In genomic region chr2:238242731-238243495, GRCh38 we compare ENCODE assay signal across 11 cellular contexts. TPM values are rescaled to one million over a fixed set of nuclear protein-coding genes. Genes with fewer than 3 reads are reported as not detected.
DNase-seq lines count a peak whose midpoint lies in the region; ATAC-seq and TF ChIP-seq lines count a peak whose summit lies in the region.
"Had no signal": no experiment of that assay in that cellular context is flagged by ENCODE, and none has a peak within 500 bp of the region (broad histone marks: within the 10 kb centered on the region; RNA-seq: fewer than 3 reads in every experiment).

No MANE protein-coding gene starts in this region.

- no peaks in the 10 kb centered on the region for H3K27me3 Mint-ChIP-seq in brain

- peaks cover 46% of the 10 kb centered on the region for H3K4me1 Mint-ChIP-seq in brain

- peak; percentile 43 for DNase-seq in NCI-H2029 (lab: John Stamatoyannopoulos, UW)
- DNase-seq in mucosa of descending colon = peak in 1 of 3 donors; percentile 50
- DNase-seq in activated CD4-positive, CD25-positive, alpha-beta regulatory T cell treated with anti-CD3 and anti-CD28 coated beads, Interleukin-2, amount 50 U/mL, for 72 hours = no peak
- DNase-seq in Kasumi-1 (lab: John Stamatoyannopoulos, UW) = no peak

- H3K36me3 ChIP-seq in mucosa of descending colon (ENCODE audit: low read depth) = peaks cover 5% of the 10 kb centered on the region

- TF ChIP-seq CTCF in C4-2B (conservative IDR thresholded peaks at IDR 0.05) (no peak), brain (conservative IDR thresholded peaks at IDR 0.05) (no peak), mucosa of descending colon (IDR thresholded peaks at IDR 0.05) (no peak)

- peaks cover 28% of the 10 kb centered on the region for H3K4me1 ChIP-seq in mucosa of descending colon (ENCODE audit: low read depth)

- H3K9me3 Mint-ChIP-seq in brain = peaks cover 0 to 2% (median 0%) of the 10 kb centered on the region in 5 experiments
- H3K9me3 Mint-ChIP-seq: activated T-helper 2 cell treated with anti-CD3 and anti-CD28 coated beads, Interferon-gamma antibody, Interleukin-2, Interleukin-4, amounts not matched to agents 10 μg/mL and 5 μg/mL and 100 μg/mL, durations not matched to agents 14 hours and 24 hours and 36 hours; WTC11 had no signal

- no peak overlapping the region for H3K4me3 ChIP-seq in mucosa of descending colon
- H3K4me3 ChIP-seq: Peyer's patch had no signal

- H3K27ac Mint-ChIP-seq in brain = peak overlapping the region; percentile 45 to 94 (median 89)
- H3K27ac Mint-ChIP-seq: activated T-helper 2 cell treated with anti-CD3 and anti-CD28 coated beads, Interferon-gamma antibody, Interleukin-2, Interleukin-4, amounts not matched to agents 10 μg/mL and 5 μg/mL and 100 μg/mL, durations not matched to agents 14 hours and 24 hours and 36 hours; WTC11 had no signal

- intact Hi-C loops in mucosa of descending colon (cut with DNase I, micrococcal nuclease) = no loop called here

- H3K9me3 ChIP-seq in mucosa of descending colon = no peaks in the 10 kb centered on the region

- peak overlapping the region in 3 of 5 experiments; percentile 23 to 71 (median 68) for H3K4me3 Mint-ChIP-seq in brain

- ATAC-seq in mucosa of descending colon (peak; percentile 35), GM18868 (IDR thresholded peaks at IDR 0.05; ENCODE audit: unreplicated experiment) (no peak), HG02798 (IDR thresholded peaks at IDR 0.05; ENCODE audit: poor library complexity, unreplicated experiment) (no peak)
- ATAC-seq: WTC11 had no signal

- peaks cover 33% of the 10 kb centered on the region for H3K36me3 Mint-ChIP-seq in brain

- peak overlapping the region; percentile 91 for H3K27ac ChIP-seq in C4-2B

RNA-seq across cellular contexts. Expression of gene HES6, which starts 3.1 kb away (rescaled TPM):
- 572 TPM for polyA plus RNA-seq in brain (ENCODE audit: insufficient read depth, low read depth, low replicate concordance)
- total RNA-seq in mucosa of descending colon = 10 to 100 TPM; 21.9 to 63.5 (median 25.7) TPM

RNA-seq across cellular contexts. Expression of gene ILKAP, which starts 39.4 kb away (rescaled TPM):
- polyA plus RNA-seq in brain (ENCODE audit: insufficient read depth, low read depth, low replicate concordance) = 41.2 TPM
- total RNA-seq in mucosa of descending colon = 10 to 100 TPM; 33.2 to 55.7 (median 39.9) TPM

RNA-seq across cellular contexts. Expression of gene PER2, which starts 45.5 kb away (rescaled TPM):
- 5.6 TPM for polyA plus RNA-seq in brain (ENCODE audit: insufficient read depth, low read depth, low replicate concordance)
- 10 to 100 TPM; 22.6 to 26.8 (median 22.6) TPM for total RNA-seq in mucosa of descending colon
